Comparison of ENCODE assay signal across 17 cellular contexts in genomic region chr12:46101121-46101869, GRCh38.
DNase-seq lines count a peak whose midpoint lies in the region; ATAC-seq, FAIRE-seq and TF ChIP-seq lines count a peak whose summit lies in the region.
"Had no signal": no experiment of that assay in that cellular context is flagged by ENCODE, and none has a peak within 500 bp of the region (broad histone marks: within the 10 kb centered on the region; RNA-seq: fewer than 3 reads in every experiment).

No MANE protein-coding gene starts in this region.

- H3K27me3 Mint-ChIP-seq in astrocyte (ENCODE audit: low read depth, unreplicated experiment) = no peaks in the 10 kb centered on the region
- H3K27me3 Mint-ChIP-seq in activated T-helper 17 cell treated with anti-CD3 and anti-CD28 coated beads, Interleukin-2, amount 50 U/mL, for 72 hours = peaks cover 3% of the 10 kb centered on the region

- no peak overlapping the region for H3K4me2 ChIP-seq in astrocyte (ENCODE audit: low read length)
- H3K4me2 ChIP-seq: smooth muscle cell had no signal

- H3K27me3 ChIP-seq in astrocyte (ENCODE audit: insufficient read depth, low read length) = no peaks in the 10 kb centered on the region
- H3K27me3 ChIP-seq: tibial artery had no signal

- H3K79me2 ChIP-seq in astrocyte (ENCODE audit: insufficient read depth, low read length) = no peaks in the 10 kb centered on the region

- no peak overlapping the region for H3K9ac ChIP-seq in astrocyte (ENCODE audit: low read length)

- no peak for ATAC-seq in activated T-helper 17 cell treated with anti-CD3 and anti-CD28 coated beads, Interleukin-2, amount 50 U/mL, for 72 hours (replicated peaks)
- ATAC-seq: activated CD8-positive, alpha-beta T cell treated with anti-CD3 and anti-CD28 coated beads, Interleukin-2, amount 10 ng/mL, durations not matched to agents 7 days and 5 days; stimulated activated effector memory CD8-positive, alpha-beta T cell treated with anti-CD3 and anti-CD28 coated beads, Interleukin-12 subunit alpha, Interleukin-12 subunit beta, amount 100 ng/mL, for 72 hours had no signal

- H3K4me3 ChIP-seq in astrocyte (ENCODE audit: insufficient read depth, low read depth, low read length) = no peak overlapping the region
- H3K4me3 ChIP-seq: smooth muscle cell, tibial artery had no signal

- no peaks in the 10 kb centered on the region for H3K4me1 ChIP-seq in astrocyte (ENCODE audit: insufficient read depth, low read length)
- H3K4me1 ChIP-seq: tibial artery had no signal

- H4K20me1 ChIP-seq in astrocyte (ENCODE audit: insufficient read depth, low read length) = no peaks in the 10 kb centered on the region

- no peak overlapping the region for H2AFZ ChIP-seq in astrocyte (ENCODE audit: low read depth, low read length)

- H3K36me3 Mint-ChIP-seq in astrocyte (ENCODE audit: low read depth, unreplicated experiment) = no peaks in the 10 kb centered on the region
- H3K36me3 Mint-ChIP-seq in activated T-helper 17 cell treated with anti-CD3 and anti-CD28 coated beads, Interleukin-2, amount 50 U/mL, for 72 hours (ENCODE audit: low read depth) = no peaks in the 10 kb centered on the region
- H3K36me3 Mint-ChIP-seq: immature natural killer cell; stimulated activated effector memory CD8-positive, alpha-beta T cell treated with anti-CD3 and anti-CD28 coated beads, Interleukin-12 subunit alpha, Interleukin-12 subunit beta, amount 100 ng/mL, for 72 hours had no signal

- no peak overlapping the region for H3K4me3 Mint-ChIP-seq in astrocyte (ENCODE audit: unreplicated experiment)
- no peak overlapping the region for H3K4me3 Mint-ChIP-seq in activated T-helper 17 cell treated with anti-CD3 and anti-CD28 coated beads, Interleukin-2, amount 50 U/mL, for 72 hours
- H3K4me3 Mint-ChIP-seq: activated CD8-positive, alpha-beta T cell treated with anti-CD3 and anti-CD28 coated beads, Interleukin-2, amount 10 ng/mL, durations not matched to agents 7 days and 5 days; immature natural killer cell; stimulated activated effector memory CD8-positive, alpha-beta T cell treated with anti-CD3 and anti-CD28 coated beads, Interleukin-12 subunit alpha, Interleukin-12 subunit beta, amount 100 ng/mL, for 72 hours had no signal

- FAIRE-seq in astrocyte (lab: Jason Lieb, UNC) = no peak

- no peak overlapping the region for H3K27ac ChIP-seq in astrocyte (ENCODE audit: low read depth, low read length)
- H3K27ac ChIP-seq: tibial artery, WERI-Rb-1 had no signal

- H3K36me3 ChIP-seq in astrocyte (ENCODE audit: insufficient read depth, low read length) = no peaks in the 10 kb centered on the region
- H3K36me3 ChIP-seq: tibial artery, WERI-Rb-1 had no signal

- H3K4me1 Mint-ChIP-seq in astrocyte (ENCODE audit: low read depth, unreplicated experiment) = no peaks in the 10 kb centered on the region
- H3K4me1 Mint-ChIP-seq in activated T-helper 17 cell treated with anti-CD3 and anti-CD28 coated beads, Interleukin-2, amount 50 U/mL, for 72 hours = no peaks in the 10 kb centered on the region
- H3K4me1 Mint-ChIP-seq: immature natural killer cell; stimulated activated effector memory CD8-positive, alpha-beta T cell treated with anti-CD3 and anti-CD28 coated beads, Interleukin-12 subunit alpha, Interleukin-12 subunit beta, amount 100 ng/mL, for 72 hours had no signal

- no peak for TF ChIP-seq CTCF in astrocyte (IDR thresholded peaks at IDR 0.05; ENCODE audit: insufficient read depth, low read depth, low read length)

- H3K27ac Mint-ChIP-seq in astrocyte (ENCODE audit: unreplicated experiment) = no peak overlapping the region
- H3K27ac Mint-ChIP-seq in activated T-helper 17 cell treated with anti-CD3 and anti-CD28 coated beads, Interleukin-2, amount 50 U/mL, for 72 hours = no peak overlapping the region
- H3K27ac Mint-ChIP-seq: activated CD8-positive, alpha-beta T cell treated with anti-CD3 and anti-CD28 coated beads, Interleukin-2, amount 10 ng/mL, durations not matched to agents 7 days and 5 days; immature natural killer cell; stimulated activated effector memory CD8-positive, alpha-beta T cell treated with anti-CD3 and anti-CD28 coated beads, Interleukin-12 subunit alpha, Interleukin-12 subunit beta, amount 100 ng/mL, for 72 hours had no signal

- H3K9me3 Mint-ChIP-seq in astrocyte (ENCODE audit: unreplicated experiment) = peaks cover 2% of the 10 kb centered on the region
- H3K9me3 Mint-ChIP-seq in activated T-helper 17 cell treated with anti-CD3 and anti-CD28 coated beads, Interleukin-2, amount 50 U/mL, for 72 hours = no peaks in the 10 kb centered on the region
- H3K9me3 Mint-ChIP-seq: immature natural killer cell; stimulated activated effector memory CD8-positive, alpha-beta T cell treated with anti-CD3 and anti-CD28 coated beads, Interleukin-12 subunit alpha, Interleukin-12 subunit beta, amount 100 ng/mL, for 72 hours had no signal

- no peaks in the 10 kb centered on the region for H3K9me3 ChIP-seq in astrocyte (ENCODE audit: insufficient read depth, low read depth, low read length)
- H3K9me3 ChIP-seq: tibial artery had no signal

- DNase-seq in Daoy (ENCODE audit: low read depth) = peak; percentile 81
- DNase-seq in LoVo (ENCODE audit: low spot score) = peak; percentile 58
- DNase-seq in astrocyte (ENCODE audit: low read depth) = peak; percentile 0
- DNase-seq in mucosa of gallbladder (ENCODE audit: low spot score) = peak; percentile 48
- DNase-seq in islet precursor cell = no peak
- DNase-seq in occipital lobe (lab: John Stamatoyannopoulos, UW) = no peak
- DNase-seq in cerebellar cortex (ENCODE audit: low spot score) = no peak
- DNase-seq: activated CD8-positive, alpha-beta T cell treated with anti-CD3 and anti-CD28 coated beads, Interleukin-2, amount 10 ng/mL, durations not matched to agents 7 days and 5 days; amygdala; C1 segment of cervical spinal cord; DND-41; immature natural killer cell; tibial artery; WERI-Rb-1 had no signal

Comparison
In these comparisons a context has a peak if more than half of its experiments do, and no peak if none do; other contexts are left out.
1. DNase-seq: peak in Daoy (single experiment), LoVo (single experiment), astrocyte (single experiment) and mucosa of gallbladder (single experiment); none in islet precursor cell (single experiment), occipital lobe (single experiment) and cerebellar cortex (single experiment).